In genomic region chr7:145350334-145350733, GRCh38 we compare ENCODE assay signal across 24 cellular contexts.
A peak's percentile ranks its signal among the peaks of the same experiment; 100 is the strongest.
DNase-seq lines count a peak whose midpoint lies in the region; ATAC-seq, FAIRE-seq and TF ChIP-seq lines count a peak whose summit lies in the region.
"Had no signal": no experiment of that assay in that cellular context is flagged by ENCODE, and none has a peak within 500 bp of the region (broad histone marks: within the 10 kb centered on the region; RNA-seq: fewer than 3 reads in every experiment).

No MANE protein-coding gene starts in this region.

- TF ChIP-seq EP300 in HepG2 (IDR thresholded peaks at IDR 0.05; ENCODE audit: low read depth in 2 of 2, low read length in 2 of 2) (no peak), HepG2 (CRISPR knock-in tag; IDR thresholded peaks at IDR 0.05; ENCODE audit: borderline replicate concordance) (no peak), K562 (IDR thresholded peaks at IDR 0.05; ENCODE audit: low read length) (no peak)

- H3K9me1 ChIP-seq in K562 (ENCODE audit: control insufficient read depth, insufficient read depth, low read length) = no peaks in the 10 kb centered on the region

- CTCF ChIA-PET in HepG2 (lab: Yijun Ruan, JAX; ENCODE audit: low intra/inter-chr PET ratio, low total read pairs) = no interaction called here
- CTCF ChIA-PET in K562 (lab: Yijun Ruan, JAX; ENCODE audit: low intra/inter-chr PET ratio) = no interaction called here

- H3K9me3 ChIP-seq in HepG2 (ENCODE audit: low read length) (peaks cover 87% of the 10 kb centered on the region), right lobe of liver (no peaks in the 10 kb centered on the region), K562 (replicated peaks; ENCODE audit: control insufficient read depth, insufficient read depth, low read depth, low read length) (0 out of 2 replicates have a peak, but pooled peaks cover 3% of the 10 kb centered on the region)
- H3K9me3 ChIP-seq: BE2C, BLaER1 had no signal

- no peaks in the 10 kb centered on the region for H4K20me1 ChIP-seq in HepG2 (ENCODE audit: insufficient read depth, low read length)
- H4K20me1 ChIP-seq in K562 (replicated peaks; ENCODE audit: control insufficient read depth, insufficient read depth, low read length) = no peaks in the 10 kb centered on the region
- H4K20me1 ChIP-seq: BLaER1 had no signal

- intact Hi-C loops in HepG2 (cut with micrococcal nuclease; ENCODE audit: unreplicated experiment) = no loop called here
- intact Hi-C loops in right lobe of liver (cut with DNase I) = no loop called here
- intact Hi-C loops in K562 (cut with micrococcal nuclease) = no loop called here

- BruUV-seq in HepG2 (replicated peaks; lab: Mats Ljungman, UMichigan) (no TSS peak), K562 (replicated peaks; lab: Mats Ljungman, UMichigan) (no TSS peak)

- H3K4me3 ChIP-seq in HepG2 (replicated peaks in 1 of 3; ENCODE audit: insufficient read depth in 1 of 3, low read depth in 2 of 3, low read length in 3 of 3) (no peak overlapping the region), right lobe of liver (no peak overlapping the region), K562 (no peak overlapping the region)
- H3K4me3 ChIP-seq: BLaER1, GM12878 had no signal

- H3K27me3 ChIP-seq in HepG2 (ENCODE audit: control insufficient read depth in 1 of 2, insufficient read depth in 2 of 2, low read length in 2 of 2) (no peaks in the 10 kb centered on the region), right lobe of liver (no peaks in the 10 kb centered on the region), K562 (ENCODE audit: control insufficient read depth in 2 of 2, insufficient read depth in 2 of 2, low read length in 2 of 2) (no peaks in the 10 kb centered on the region)
- H3K27me3 ChIP-seq: BE2C, BLaER1 had no signal

- H3K4me1 ChIP-seq in HepG2 (ENCODE audit: insufficient read depth, low read length) (no peaks in the 10 kb centered on the region), right lobe of liver (no peaks in the 10 kb centered on the region), K562 (replicated peaks in 1 of 2; ENCODE audit: control insufficient read depth in 2 of 2, insufficient read depth in 2 of 2, low read length in 2 of 2) (no peaks in the 10 kb centered on the region)
- H3K4me1 ChIP-seq: BE2C, BLaER1 had no signal

- no peak overlapping the region for H2AFZ ChIP-seq in HepG2 (ENCODE audit: low read length)
- H2AFZ ChIP-seq in K562 (ENCODE audit: low read depth, low read length) = no peak overlapping the region

- TF ChIP-seq CTCF in HepG2 (CRISPR knock-in tag; IDR thresholded peaks at IDR 0.05) (no peak), right lobe of liver (IDR thresholded peaks at IDR 0.05) (no peak), K562 (IDR thresholded peaks at IDR 0.05 in 2 of 3, conservative IDR thresholded peaks at IDR 0.05 in 1 of 3; ENCODE audit: insufficient read depth in 2 of 3, low read depth in 1 of 3, low read length in 3 of 3) (no peak)

- no peak for ATAC-seq in HepG2
- ATAC-seq in right lobe of liver = no peak
- no peak for ATAC-seq in K562
- ATAC-seq: GM12878 had no signal

- H3K36me3 ChIP-seq in HepG2 (replicated peaks in 1 of 2; ENCODE audit: control insufficient read depth in 1 of 2, insufficient read depth in 2 of 2, low read length in 2 of 2) (no peaks in the 10 kb centered on the region), right lobe of liver (no peaks in the 10 kb centered on the region), K562 (ENCODE audit: control insufficient read depth, insufficient read depth, low read length) (no peaks in the 10 kb centered on the region)
- H3K36me3 ChIP-seq: BE2C, BLaER1 had no signal

- POLR2A ChIA-PET in HepG2 (lab: Yijun Ruan, JAX) (no interaction called here), K562 (lab: Yijun Ruan, JAX) (no interaction called here)

- DNase-seq in HepG2 (ENCODE audit: low spot score) (no peak), right lobe of liver (no peak), K562 (ENCODE audit: extremely low read depth in 1 of 4, low spot score in 3 of 4) (no peak), NCI-H128 (lab: John Stamatoyannopoulos, UW; ENCODE audit: unreplicated experiment) (no peak)
- DNase-seq in activated CD4-positive, alpha-beta T cell treated with anti-CD3 and anti-CD28 coated beads, Interleukin-2, amount 50 U/mL, for 48 hours = no peak
- DNase-seq: ACHN; BE2C; C1 segment of cervical spinal cord; CD4-positive, alpha-beta memory T cell; CD4-positive, CD25-positive, alpha-beta regulatory T cell; CD8-positive, alpha-beta memory T cell; COR-L47; DMS 273 treated with DMSO at 0.1 percent for 48 hours; DMS153; DMS53; DMS79; DND-41; EL; GDM1 had no signal

- WGBS in HepG2 (ENCODE audit: low lambda C conversion rate) = 3% methylated on average over 3 of the region's 3 CpGs
- WGBS in right lobe of liver (ENCODE audit: insufficient coverage, low coverage, low lambda C conversion rate, missing lambda C conversion rate) = 60% methylated on average over 3 of the region's 3 CpGs
- WGBS in K562 (ENCODE audit: insufficient coverage, low coverage, missing lambda C conversion rate) = 0% methylated on average over 3 of the region's 3 CpGs

- TF ChIP-seq RAD21 in HepG2 (CRISPR knock-in tag; IDR thresholded peaks at IDR 0.05) (no peak), K562 (CRISPR knock-in tag; conservative IDR thresholded peaks at IDR 0.05 in 1 of 2, IDR thresholded peaks at IDR 0.05 in 1 of 2) (no peak)

- H3K9ac ChIP-seq in HepG2 (ENCODE audit: insufficient read depth, low read depth, low read length) (no peak overlapping the region), K562 (ENCODE audit: insufficient read depth in 1 of 2, low read depth in 2 of 2, low read length in 2 of 2) (no peak overlapping the region)
- H3K9ac ChIP-seq: BLaER1 had no signal

- TF ChIP-seq POLR2A in HepG2 (IDR thresholded peaks at IDR 0.05; ENCODE audit: insufficient read depth in 1 of 2, low read depth in 2 of 2, low read length in 2 of 2) = no peak
- TF ChIP-seq POLR2A in right lobe of liver (IDR thresholded peaks at IDR 0.05) = no peak
- TF ChIP-seq POLR2A in K562 (conservative IDR thresholded peaks at IDR 0.05) = no peak

- H3K79me2 ChIP-seq in HepG2 (ENCODE audit: insufficient read depth, low read length) (no peaks in the 10 kb centered on the region), K562 (ENCODE audit: control insufficient read depth, insufficient read depth, low read length) (no peaks in the 10 kb centered on the region)

- in situ Hi-C loops in HepG2 (cut with HindIII; ENCODE audit: extremely low pct_ligation_motif_present, low pct_unique_long_range_greater_than_20kb) = no loop called here
- in situ Hi-C loops in K562 (cut with MboI) = no loop called here

- no peak overlapping the region for H3K27ac ChIP-seq in HepG2 (ENCODE audit: extremely low read length, insufficient read depth, low read length)
- H3K27ac ChIP-seq in right lobe of liver = no peak overlapping the region
- H3K27ac ChIP-seq in K562 (ENCODE audit: extremely low read depth, low read depth, low read length) = no peak overlapping the region
- H3K27ac ChIP-seq: 22Rv1, BLaER1 had no signal

- FAIRE-seq in HepG2 (lab: Jason Lieb, UNC) (no peak), K562 (lab: Jason Lieb, UNC) (no peak)
- FAIRE-seq: GM12878, GM12892, GM18507 had no signal

- H3K4me2 ChIP-seq in HepG2 (ENCODE audit: low read depth, low read length) = no peak overlapping the region
- H3K4me2 ChIP-seq in K562 (ENCODE audit: insufficient read depth, low read length) = no peak overlapping the region
- H3K4me2 ChIP-seq: BLaER1 had no signal

TF ChIP-seq in HepG2, 621 proteins besides CTCF, POLR2A, EP300 and RAD21:
- no peak for TF ChIP-seq BORCS8-MEF2B (CRISPR knock-in tag; IDR thresholded peaks at IDR 0.05)
- TF ChIP-seq ZNF329 (CRISPR knock-in tag; IDR thresholded peaks at IDR 0.05; ENCODE audit: low read depth) = no peak
- TF ChIP-seq MAFK (conservative IDR thresholded peaks at IDR 0.05 in 1 of 2, IDR thresholded peaks at IDR 0.05 in 1 of 2; ENCODE audit: low read length in 2 of 2) = peak; percentile 71 to 81
- peak; percentile 74 for TF ChIP-seq MAFF (IDR thresholded peaks at IDR 0.05; ENCODE audit: low read depth, low read length)
TF ChIP-seq in HepG2: peak in this region for 2.

TF ChIP-seq in K562, 482 proteins besides CTCF, POLR2A, EP300 and RAD21:
- no peak for TF ChIP-seq PHB2 (IDR thresholded peaks at IDR 0.05; ENCODE audit: low read depth)
- peak; percentile 79 for TF ChIP-seq ZNF316 (IDR thresholded peaks at IDR 0.05)
- TF ChIP-seq C11orf30 (IDR thresholded peaks at IDR 0.05; ENCODE audit: low read depth) = peak; percentile 46; the same call in 1 of the 2 replicates
- TF ChIP-seq CEBPG (CRISPR knock-in tag; IDR thresholded peaks at IDR 0.05) = no peak
- no peak for TF ChIP-seq CEBPG (tag; conservative IDR thresholded peaks at IDR 0.05 in 1 of 2, IDR thresholded peaks at IDR 0.05 in 1 of 2)
- peak; percentile 48; the same call in 1 of the 2 replicates for TF ChIP-seq MAFK (IDR thresholded peaks at IDR 0.05; ENCODE audit: low read length)
- TF ChIP-seq MAFG (tag; conservative IDR thresholded peaks at IDR 0.05) = peak; percentile 63
- TF ChIP-seq MAFF (IDR thresholded peaks at IDR 0.05; ENCODE audit: low read length) = peak; percentile 56; the same call in 1 of the 2 replicates

Comparison
In these comparisons a context has a peak if more than half of its experiments do, and no peak if none do; other contexts are left out.
1. Of the 241 proteins assayed by ChIP-seq in both HepG2 and K562: peak only in HepG2: none; only in K562: MAFG; in both: MAFF and MAFK; in neither: 238.